Comparison of ENCODE assay signal across 16 cellular contexts in genomic region chr15:48396020-48396419, GRCh38.
A peak's percentile ranks its signal among the peaks of the same experiment; 100 is the strongest.
DNase-seq lines count a peak whose midpoint lies in the region; ATAC-seq and TF ChIP-seq lines count a peak whose summit lies in the region.
"Had no signal": no experiment of that assay in that cellular context is flagged by ENCODE, and none has a peak within 500 bp of the region (broad histone marks: within the 10 kb centered on the region; RNA-seq: fewer than 3 reads in every experiment).

No MANE protein-coding gene starts in this region.

- ATAC-seq in lung (ENCODE audit: insufficient read depth, low FRiP score) = no peak
- ATAC-seq in stimulated activated effector memory CD8-positive, alpha-beta T cell treated with anti-CD3 and anti-CD28 coated beads, Interleukin-12 subunit alpha, Interleukin-12 subunit beta, amount 100 ng/mL, for 72 hours = peak; percentile 22
- no peak for ATAC-seq in HG03097 (IDR thresholded peaks at IDR 0.05; ENCODE audit: low FRiP score, unreplicated experiment)
- ATAC-seq in GM21390 (IDR thresholded peaks at IDR 0.05; ENCODE audit: unreplicated experiment) = no peak
- ATAC-seq: activated CD8-positive, alpha-beta T cell treated with anti-CD3 and anti-CD28 coated beads for 36 hours; effector memory CD8-positive, alpha-beta T cell; Panc1 had no signal

- no peaks in the 10 kb centered on the region for H3K27me3 ChIP-seq in lung (ENCODE audit: control insufficient read depth, insufficient read depth)
- H3K27me3 ChIP-seq: adrenal gland had no signal

- H3K27ac Mint-ChIP-seq in stimulated activated effector memory CD8-positive, alpha-beta T cell treated with anti-CD3 and anti-CD28 coated beads, Interleukin-12 subunit alpha, Interleukin-12 subunit beta, amount 100 ng/mL, for 72 hours = no peak overlapping the region
- H3K27ac Mint-ChIP-seq: activated CD8-positive, alpha-beta T cell treated with anti-CD3 and anti-CD28 coated beads for 36 hours; B cell; effector memory CD8-positive, alpha-beta T cell had no signal

- DNase-seq in RPMI7951 (ENCODE audit: low read depth) (peak; percentile 14), coronary artery (ENCODE audit: low spot score) (no peak), lung (ENCODE audit: low spot score) (no peak), mucosa of gallbladder (ENCODE audit: low spot score) (no peak)
- no peak for DNase-seq in stimulated activated effector memory CD8-positive, alpha-beta T cell treated with anti-CD3 and anti-CD28 coated beads, Interleukin-12 subunit alpha, Interleukin-12 subunit beta, amount 100 ng/mL, for 72 hours (ENCODE audit: low spot score in 2 of 2)
- no peak for DNase-seq in activated CD4-positive, alpha-beta T cell treated with anti-CD3 and anti-CD28 coated beads, Interleukin-2, amount 50 U/mL, for 1 hour
- DNase-seq: activated CD8-positive, alpha-beta T cell treated with anti-CD3 and anti-CD28 coated beads for 36 hours; effector memory CD8-positive, alpha-beta T cell; NCI-H1417 treated with DMSO at 0.1 percent for 48 hours; SW 1271 had no signal

- H3K4me1 ChIP-seq in lung (ENCODE audit: control insufficient read depth in 2 of 2, insufficient read depth in 2 of 2, low read length in 2 of 2) = peaks cover 0 to 9% of the 10 kb centered on the region in 2 donors

- no peaks in the 10 kb centered on the region for H3K4me1 Mint-ChIP-seq in stimulated activated effector memory CD8-positive, alpha-beta T cell treated with anti-CD3 and anti-CD28 coated beads, Interleukin-12 subunit alpha, Interleukin-12 subunit beta, amount 100 ng/mL, for 72 hours
- H3K4me1 Mint-ChIP-seq: B cell; central memory CD8-positive, alpha-beta T cell had no signal

- no peaks in the 10 kb centered on the region for H3K36me3 ChIP-seq in lung (ENCODE audit: control insufficient read depth in 2 of 2, insufficient read depth in 2 of 2, low read length in 2 of 2)
- H3K36me3 ChIP-seq: adrenal gland had no signal

- peaks cover 0 to 2% of the 10 kb centered on the region in 2 donors for H3K9me3 ChIP-seq in lung (ENCODE audit: control insufficient read depth in 2 of 2, insufficient read depth in 1 of 2, low read length in 1 of 2)
- H3K9me3 ChIP-seq: adrenal gland had no signal

- TF ChIP-seq CTCF in coronary artery (IDR thresholded peaks at IDR 0.05) (no peak), lung (IDR thresholded peaks at IDR 0.05; ENCODE audit: control extremely low read depth, extremely low read depth) (no peak)

- H3K27ac ChIP-seq in coronary artery (peak overlapping the region; percentile 53 to 87), lung (ENCODE audit: low read depth in 1 of 2, low read length in 1 of 2) (peak overlapping the region; percentile 24 to 28)

- H3K4me3 Mint-ChIP-seq in stimulated activated effector memory CD8-positive, alpha-beta T cell treated with anti-CD3 and anti-CD28 coated beads, Interleukin-12 subunit alpha, Interleukin-12 subunit beta, amount 100 ng/mL, for 72 hours = no peak overlapping the region
- H3K4me3 Mint-ChIP-seq: activated CD8-positive, alpha-beta T cell treated with anti-CD3 and anti-CD28 coated beads for 36 hours; B cell; central memory CD8-positive, alpha-beta T cell; effector memory CD8-positive, alpha-beta T cell had no signal

- H3K4me3 ChIP-seq in coronary artery (no peak overlapping the region), lung (no peak overlapping the region)
- H3K4me3 ChIP-seq: adrenal gland had no signal

- H3K9me3 Mint-ChIP-seq in stimulated activated effector memory CD8-positive, alpha-beta T cell treated with anti-CD3 and anti-CD28 coated beads, Interleukin-12 subunit alpha, Interleukin-12 subunit beta, amount 100 ng/mL, for 72 hours = no peaks in the 10 kb centered on the region
- H3K9me3 Mint-ChIP-seq: activated CD8-positive, alpha-beta T cell treated with anti-CD3 and anti-CD28 coated beads for 36 hours; central memory CD8-positive, alpha-beta T cell; effector memory CD8-positive, alpha-beta T cell had no signal

- WGBS in lung, 2 donors = 71 to 84% methylated on average over 5 of the region's 5 CpGs

- no peaks in the 10 kb centered on the region for H3K36me3 Mint-ChIP-seq in stimulated activated effector memory CD8-positive, alpha-beta T cell treated with anti-CD3 and anti-CD28 coated beads, Interleukin-12 subunit alpha, Interleukin-12 subunit beta, amount 100 ng/mL, for 72 hours
